Comparison of ENCODE assay signal across 8 cellular contexts in the genomic region with DNA sequence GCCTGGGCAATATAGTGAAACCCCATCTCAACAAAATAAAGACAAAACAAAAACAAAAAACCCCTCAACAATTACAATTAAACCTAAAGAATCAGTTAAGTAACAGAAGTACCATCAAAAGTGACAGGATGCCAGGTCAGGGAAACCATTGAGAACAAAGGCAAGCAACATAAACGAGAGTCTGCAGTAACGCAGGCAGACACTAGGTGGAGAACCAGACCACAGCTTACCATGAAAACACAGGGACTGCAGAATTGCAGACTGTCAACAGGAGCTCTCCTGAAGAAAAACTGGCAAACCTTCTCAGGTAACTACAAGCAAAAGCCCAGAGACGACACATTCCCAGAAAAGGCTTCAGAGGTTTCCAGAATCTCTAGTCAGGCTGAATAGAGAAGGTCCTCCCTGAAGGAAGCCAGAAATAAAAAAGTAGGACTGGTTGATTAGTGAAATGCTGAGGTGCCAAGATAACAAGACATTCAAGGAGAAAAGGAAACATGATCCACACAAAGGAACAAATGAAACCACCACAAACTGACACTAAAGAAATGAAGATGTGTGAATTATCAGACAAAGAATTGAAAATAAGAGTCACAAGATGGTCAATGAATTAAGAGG. TPM values are rescaled to one million over a fixed set of nuclear protein-coding genes. Genes with fewer than 3 reads are reported as not detected.
DNase-seq lines count a peak whose midpoint lies in the region; ATAC-seq and TF ChIP-seq lines count a peak whose summit lies in the region.

No MANE protein-coding gene starts in this region.

- peaks cover 32% of the 10 kb centered on the region for H3K36me3 ChIP-seq in OCI-LY7 (ENCODE audit: insufficient read depth, low read length)

- TF ChIP-seq CTCF in Calu3 (IDR thresholded peaks at IDR 0.05; ENCODE audit: unreplicated experiment): peak; percentile 75
- TF ChIP-seq CTCF in OCI-LY7 (conservative IDR thresholded peaks at IDR 0.05; ENCODE audit: low read length): peak; percentile 91

- H3K4me3 ChIP-seq in Jurkat, Clone E6-1 (ENCODE audit: low read length): no peak overlapping the region
- no peak overlapping the region for H3K4me3 ChIP-seq in OCI-LY7 (ENCODE audit: low read depth, low read length, poor library complexity, severe bottlenecking)

- CTCF ChIA-PET in Calu3 (lab: Charles Lee) (interaction anchor here (0.6 to 1.1 kb wide), 4 partner anchors 598 to 835 kb away, joined by 3 to 9 read pairs (median 4); no protein-coding TSS in a partner anchor), OCI-LY7 (lab: Charles Lee; ENCODE audit: unreplicated experiment) (no interaction called here)

- DNase-seq in Calu3 (peak; percentile 63), OCI-LY7 (ENCODE audit: low spot score) (peak; percentile 87), activated T-cell treated with anti-CD3 and anti-CD28 coated beads for 24 hours (ENCODE audit: low read depth) (peak; percentile 64), epithelial cell of prostate (ENCODE audit: low read depth, low spot score) (peak; percentile 45), naive B cell (peak; percentile 75)
- peak; percentile 70 for DNase-seq in Jurkat, Clone E6-1 (ENCODE audit: low read depth, low spot score)

- H3K27ac Mint-ChIP-seq in Calu3 (ENCODE audit: unreplicated experiment): no peak overlapping the region
- peak overlapping the region in 5 of 6 donors; percentile 7 to 94 (median 24) for H3K27ac Mint-ChIP-seq in naive B cell
- H3K27ac Mint-ChIP-seq in stimulated activated memory B cell treated with anti-CD40 and anti-IgM and Interleukin-4, amounts not matched to agents 10 μg/mL and 1 μg/mL and 100 μg/mL, for 72 hours: no peak overlapping the region

- peak overlapping the region; percentile 54; the same call in 1 of the 2 replicates for H2AFZ ChIP-seq in OCI-LY7 (ENCODE audit: low read length)

- H3K9me2 ChIP-seq in OCI-LY7 (ENCODE audit: insufficient read depth, low read length): no peaks in the 10 kb centered on the region

- intact Hi-C loops in Calu3 (cut with micrococcal nuclease; ENCODE audit: unreplicated experiment) (loop anchor here (1.0 to 10.0 kb wide), 3 partner anchors 251 to 597 kb away; no protein-coding TSS in a partner anchor), OCI-LY7 (cut with micrococcal nuclease; ENCODE audit: unreplicated experiment) (loop anchor here (1.0 to 10.0 kb wide), 6 partner anchors 139 to 551 kb away; partner anchors contain the start of genes ZNF525, ZNF761, ZNF765 and ZNF845)

- H3K36me3 Mint-ChIP-seq in Calu3 (ENCODE audit: insufficient read depth, unreplicated experiment) (peaks cover 15% of the 10 kb centered on the region), naive B cell (peaks cover 8 to 24% of the 10 kb centered on the region in 2 donors)
- H3K36me3 Mint-ChIP-seq in stimulated activated memory B cell treated with anti-CD40 and anti-IgM and Interleukin-4, amounts not matched to agents 10 μg/mL and 1 μg/mL and 100 μg/mL, for 72 hours: peaks cover 40% of the 10 kb centered on the region

- H3K4me1 ChIP-seq in OCI-LY7 (ENCODE audit: insufficient read depth, low read length, poor library complexity, severe bottlenecking): peaks cover 35% of the 10 kb centered on the region

- H3K9me3 Mint-ChIP-seq in Calu3 (ENCODE audit: low read depth, unreplicated experiment) (peaks cover 20% of the 10 kb centered on the region), naive B cell (peaks cover 10 to 71% (median 29%) of the 10 kb centered on the region in 7 donors)
- H3K9me3 Mint-ChIP-seq in stimulated activated memory B cell treated with anti-CD40 and anti-IgM and Interleukin-4, amounts not matched to agents 10 μg/mL and 1 μg/mL and 100 μg/mL, for 72 hours: peaks cover 18% of the 10 kb centered on the region

- peaks cover 6% of the 10 kb centered on the region; the same call in 1 of the 2 replicates for H3K9me3 ChIP-seq in OCI-LY7 (ENCODE audit: low read length)

- no peaks in the 10 kb centered on the region for H3K4me1 Mint-ChIP-seq in Calu3 (ENCODE audit: low read depth, unreplicated experiment)
- peaks cover 27 to 62% (median 46%) of the 10 kb centered on the region in 3 donors for H3K4me1 Mint-ChIP-seq in naive B cell
- H3K4me1 Mint-ChIP-seq in stimulated activated memory B cell treated with anti-CD40 and anti-IgM and Interleukin-4, amounts not matched to agents 10 μg/mL and 1 μg/mL and 100 μg/mL, for 72 hours: peaks cover 27% of the 10 kb centered on the region

- 0 out of 2 replicates have a peak overlapping the region, but pooled peaks have one; percentile 12 for H3K4me2 ChIP-seq in OCI-LY7 (ENCODE audit: low read length)

- H4K20me1 ChIP-seq in OCI-LY7 (ENCODE audit: insufficient read depth, low read length): no peaks in the 10 kb centered on the region

- ATAC-seq in naive B cell (ENCODE audit: low read depth in 2 of 2): peak; percentile 29 to 40
- peak; percentile 61 for ATAC-seq in stimulated activated memory B cell treated with anti-CD40 and anti-IgM and Interleukin-4, amounts not matched to agents 10 μg/mL and 1 μg/mL and 100 μg/mL, for 72 hours
- no peak for ATAC-seq in HG02852 (IDR thresholded peaks at IDR 0.05; ENCODE audit: unreplicated experiment)

- BruUV-seq in Calu3 (replicated peaks; lab: Mats Ljungman, UMichigan) (no TSS peak), OCI-LY7 (replicated peaks; lab: Mats Ljungman, UMichigan) (no TSS peak)

- H3K27ac ChIP-seq in OCI-LY7 (ENCODE audit: low read depth, low read length, poor library complexity, severe bottlenecking): no peak overlapping the region
- no peak overlapping the region for H3K27ac ChIP-seq in epithelial cell of prostate

- H3K27me3 Mint-ChIP-seq in Calu3 (ENCODE audit: unreplicated experiment) (no peaks in the 10 kb centered on the region), naive B cell (no peaks in the 10 kb centered on the region)
- no peaks in the 10 kb centered on the region for H3K27me3 Mint-ChIP-seq in stimulated activated memory B cell treated with anti-CD40 and anti-IgM and Interleukin-4, amounts not matched to agents 10 μg/mL and 1 μg/mL and 100 μg/mL, for 72 hours

- POLR2A ChIA-PET in OCI-LY7 (lab: Charles Lee): no interaction called here

- no peak overlapping the region for H3K4me3 Mint-ChIP-seq in Calu3 (ENCODE audit: low read depth, unreplicated experiment)
- H3K4me3 Mint-ChIP-seq in naive B cell: peak overlapping the region in 7 of 8 donors; percentile 14 to 100 (median 79)
- H3K4me3 Mint-ChIP-seq in stimulated activated memory B cell treated with anti-CD40 and anti-IgM and Interleukin-4, amounts not matched to agents 10 μg/mL and 1 μg/mL and 100 μg/mL, for 72 hours: no peak overlapping the region

- peaks cover 8% of the 10 kb centered on the region; the same call in 1 of the 2 replicates for H3K79me2 ChIP-seq in OCI-LY7 (ENCODE audit: insufficient read depth, low read depth, low read length)

RNA-seq across cellular contexts. Expression of gene ZNF665, which starts 2.2 kb away (rescaled TPM):
- total RNA-seq in Calu3 (2022) (not detected in 2 replicates), OCI-LY7 (2022) (9.8 and 12.2 TPM in 2 replicates)
- not detected for polyA plus RNA-seq in Jurkat, Clone E6-1 (2012; ENCODE audit: insufficient read depth, insufficient read length)
- total RNA-seq in OCI-LY7 (2014; rRNA removed; shearing (Covaris generic)): 3.3 and 12.2 TPM in 2 replicates
- 10 to 100 TPM; 17.6 to 36.9 (median 20.0) TPM for polyA plus RNA-seq in naive B cell (ENCODE audit: low read depth in 6 of 6)

RNA-seq across cellular contexts. Expression of gene ZNF347, which starts 36.5 kb away (rescaled TPM):
- not detected in 2 replicates for total RNA-seq in Calu3 (2022)
- not detected for polyA plus RNA-seq in Jurkat, Clone E6-1 (2012; ENCODE audit: insufficient read depth, insufficient read length)
- 11.6 and 11.8 TPM in 2 replicates for total RNA-seq in OCI-LY7 (2014; rRNA removed; shearing (Covaris generic))
- 13.9 and 15.6 TPM in 2 replicates for total RNA-seq in OCI-LY7 (2022)
- 10 to 100 TPM in 3 of 6 donors, 1 to 10 TPM in 3; 3.4 to 13.3 (median 9.5) TPM for polyA plus RNA-seq in naive B cell (ENCODE audit: low read depth in 6 of 6)

RNA-seq across cellular contexts. Expression of gene ZNF677, which starts 59.3 kb away (rescaled TPM):
- total RNA-seq in Calu3 (2022) (not detected in 2 replicates), OCI-LY7 (2022) (not detected in 2 replicates)
- not detected for polyA plus RNA-seq in Jurkat, Clone E6-1 (2012; ENCODE audit: insufficient read depth, insufficient read length)
- not detected in 2 replicates for total RNA-seq in OCI-LY7 (2014; rRNA removed; shearing (Covaris generic))
- polyA plus RNA-seq in naive B cell (ENCODE audit: low read depth in 6 of 6): 10 to 100 TPM; 20.4 to 53.5 (median 32.5) TPM

Comparison
In these comparisons a context has a peak if more than half of its experiments do, and no peak if none do; other contexts are left out.
1. H3K27ac Mint-ChIP-seq: peak in naive B cell (5 of 6); none in Calu3 (single experiment) and stimulated activated memory B cell treated with anti-CD40 and anti-IgM and Interleukin-4, amounts not matched to agents 10 μg/mL and 1 μg/mL and 100 μg/mL, for 72 hours (single experiment).
2. H3K4me3 Mint-ChIP-seq: peak in naive B cell (7 of 8); none in Calu3 (single experiment) and stimulated activated memory B cell treated with anti-CD40 and anti-IgM and Interleukin-4, amounts not matched to agents 10 μg/mL and 1 μg/mL and 100 μg/mL, for 72 hours (single experiment).
3. RNA of gene ZNF347, which starts 36.5 kb away (total RNA-seq): 11.6 to 15.6 TPM in OCI-LY7; not detected in Calu3; every median in the first group is over 10 times any median in the second.
4. Peak in every context shown above with its lines, with median percentiles within 50 percentile points of each other: DNase-seq.